Comparison of ENCODE assay signal across 18 cellular contexts in genomic region chr2:28645553-28645952, GRCh38.
"Had no signal": no experiment of that assay in that cellular context is flagged by ENCODE, and none has a peak within 500 bp of the region (broad histone marks: within the 10 kb centered on the region; RNA-seq: fewer than 3 reads in every experiment).

No MANE protein-coding gene starts in this region.

- ATAC-seq: activated CD8-positive, alpha-beta memory T cell treated with anti-CD3 and anti-CD28 coated beads, Interleukin-2, amount 10 ng/mL, durations not matched to agents 7 days and 5 days; body of pancreas; gastrocnemius medialis; lower lobe of right lung; stimulated activated naive CD8-positive, alpha-beta T cell treated with anti-CD3 and anti-CD28 coated beads, Interleukin-15, Interleukin-2, amounts not matched to agents 100 U/mL and 50 U/mL, for 24 hours had no signal

- H3K9me3 ChIP-seq: body of pancreas, colonic mucosa, gastrocnemius medialis, lower lobe of right lung had no signal

- H3K4me3 ChIP-seq: body of pancreas, colonic mucosa, gastrocnemius medialis, lower lobe of right lung, skin epidermis had no signal

- H3K27ac ChIP-seq: colonic mucosa, gastrocnemius medialis, lower lobe of right lung had no signal

- H3K27me3 ChIP-seq: body of pancreas, colonic mucosa, gastrocnemius medialis had no signal

- DNase-seq: activated CD4-positive, alpha-beta memory T cell treated with anti-CD3 and anti-CD28 coated beads, Interleukin-2, amount 10 ng/mL, durations not matched to agents 7 days and 5 days; activated CD4-positive, alpha-beta T cell treated with anti-CD3 and anti-CD28 coated beads for 48 hours; activated CD4-positive, CD25-positive, alpha-beta regulatory T cell; activated CD8-positive, alpha-beta memory T cell treated with anti-CD3 and anti-CD28 coated beads, Interleukin-2, amount 10 ng/mL, durations not matched to agents 7 days and 5 days; activated naive CD4-positive, alpha-beta T cell; activated naive CD8-positive, alpha-beta T cell treated with anti-CD3 and anti-CD28 coated beads for 36 hours; amniotic stem cell; body of pancreas; central memory CD4-positive, alpha-beta T cell; colonic mucosa; gastrocnemius medialis; lower lobe of right lung; nucleus accumbens; posterior cingulate gyrus; stimulated activated naive CD8-positive, alpha-beta T cell treated with anti-CD3 and anti-CD28 coated beads, Interleukin-15, Interleukin-2, amounts not matched to agents 100 U/mL and 50 U/mL, for 24 hours; T-helper 1 cell; T-helper 9 cell had no signal

- H3K4me1 ChIP-seq: colonic mucosa had no signal

- H3K36me3 ChIP-seq: colonic mucosa, gastrocnemius medialis, lower lobe of right lung had no signal
